ENCODE assay signal across 8 cellular contexts in genomic region chr6:154410619-154411044, GRCh38. TPM values are rescaled to one million over a fixed set of nuclear protein-coding genes. Genes with fewer than 3 reads are reported as not detected.
DNase-seq lines count a peak whose midpoint lies in the region; ATAC-seq and TF ChIP-seq lines count a peak whose summit lies in the region.

No MANE protein-coding gene starts in this region.

- peak in 3 of 4 donors; percentile 14 to 32 (median 25) for TF ChIP-seq EP300 in sigmoid colon (IDR thresholded peaks at IDR 0.05)

- no peaks in the 10 kb centered on the region for H3K9me3 Mint-ChIP-seq in activated T-cell treated with anti-CD3 and anti-CD28 coated beads, Interleukin-2, amount 50 U/mL, for 4 hours

- H3K4me1 ChIP-seq in heart left ventricle = peaks cover 0 to 41% (median 21%) of the 10 kb centered on the region in 12 donors
- peaks cover 0 to 44% (median 41%) of the 10 kb centered on the region in 4 donors for H3K4me1 ChIP-seq in sigmoid colon
- H3K4me1 ChIP-seq in Peyer's patch = no peaks in the 10 kb centered on the region

- TF ChIP-seq POLR2A in heart left ventricle (IDR thresholded peaks at IDR 0.05) = no peak
- TF ChIP-seq POLR2A in sigmoid colon (IDR thresholded peaks at IDR 0.05) = no peak
- TF ChIP-seq POLR2A in Peyer's patch (IDR thresholded peaks at IDR 0.05) = no peak

- H3K27ac ChIP-seq in heart left ventricle (peak overlapping the region; percentile 57 to 88 (median 85)), sigmoid colon (peak overlapping the region; percentile 79 to 90 (median 88)), Peyer's patch (peak overlapping the region in 2 of 4 donors; percentile 38 to 74)

- H3K9me3 ChIP-seq in heart left ventricle (no peaks in the 10 kb centered on the region), sigmoid colon (no peaks in the 10 kb centered on the region), Peyer's patch (no peaks in the 10 kb centered on the region)

- intact Hi-C loops in heart left ventricle (cut with DNase I) (no loop called here), sigmoid colon (cut with DNase I) (loop anchor here (1.0 to 2.0 kb wide), 2 partner anchors 38 to 103 kb away; no protein-coding TSS in a partner anchor)

- H3K36me3 ChIP-seq in heart left ventricle (peaks cover 0 to 30% (median 3%) of the 10 kb centered on the region in 9 donors), sigmoid colon (peaks cover 0 to 23% (median 13%) of the 10 kb centered on the region in 4 donors), Peyer's patch (peaks cover 0 to 65% (median 0%) of the 10 kb centered on the region in 3 donors)

- H3K4me1 Mint-ChIP-seq in activated T-cell treated with anti-CD3 and anti-CD28 coated beads, Interleukin-2, amount 50 U/mL, for 4 hours (ENCODE audit: low read depth) = peaks cover 6% of the 10 kb centered on the region

- DNase-seq in EL = peak; percentile 98
- DNase-seq in activated T-cell treated with anti-CD3 and anti-CD28 coated beads, Interleukin-2, amount 50 U/mL, for 4 hours = no peak
- DNase-seq in heart left ventricle = peak in 4 of 5 donors; percentile 34 to 59 (median 46)
- DNase-seq in sigmoid colon = peak; percentile 75
- DNase-seq in Peyer's patch = no peak
- DNase-seq in OCI-M2 (lab: John Stamatoyannopoulos, UW; ENCODE audit: unreplicated experiment) = no peak

- H3K4me3 Mint-ChIP-seq in activated T-cell treated with anti-CD3 and anti-CD28 coated beads, Interleukin-2, amount 50 U/mL, for 4 hours = no peak overlapping the region

- H3K36me3 Mint-ChIP-seq in activated T-cell treated with anti-CD3 and anti-CD28 coated beads, Interleukin-2, amount 50 U/mL, for 4 hours (ENCODE audit: insufficient read depth) = no peaks in the 10 kb centered on the region

- WGBS in heart left ventricle, 4 donors = 46 to 52% (median 48%) methylated on average over 7 of the region's 7 CpGs
- WGBS in sigmoid colon, 2 donors = 59 to 65% methylated on average over 7 of the region's 7 CpGs

- peak overlapping the region in 1 of 12 donors; percentile 0 for H3K4me3 ChIP-seq in heart left ventricle
- H3K4me3 ChIP-seq in sigmoid colon = no peak overlapping the region
- H3K4me3 ChIP-seq in Peyer's patch = no peak overlapping the region

- peaks cover 10% of the 10 kb centered on the region for H3K27me3 Mint-ChIP-seq in activated T-cell treated with anti-CD3 and anti-CD28 coated beads, Interleukin-2, amount 50 U/mL, for 4 hours (ENCODE audit: low read depth)

- peak; percentile 55 for ATAC-seq in HG03378 (IDR thresholded peaks at IDR 0.05; ENCODE audit: unreplicated experiment)
- ATAC-seq in activated T-cell treated with anti-CD3 and anti-CD28 coated beads, Interleukin-2, amount 50 U/mL, for 4 hours = peak; percentile 84 to 90
- ATAC-seq in heart left ventricle = peak; percentile 92 to 96 (median 92)
- no peak for ATAC-seq in HG02840 (IDR thresholded peaks at IDR 0.05; ENCODE audit: low FRiP score, unreplicated experiment)

- TF ChIP-seq CTCF in heart left ventricle (IDR thresholded peaks at IDR 0.05) (no peak), sigmoid colon (IDR thresholded peaks at IDR 0.05) (no peak), Peyer's patch (IDR thresholded peaks at IDR 0.05) (no peak)

- no peaks in the 10 kb centered on the region for H3K27me3 ChIP-seq in heart left ventricle
- H3K27me3 ChIP-seq in sigmoid colon = no peaks in the 10 kb centered on the region
- no peaks in the 10 kb centered on the region for H3K27me3 ChIP-seq in Peyer's patch

RNA-seq across cellular contexts. Expression of gene IPCEF1, which starts 54.0 kb away (rescaled TPM):
- 10 to 100 TPM in 1 of 3 donors, 1 to 10 TPM in 2; 7.5 to 13.5 (median 9.7) TPM for total RNA-seq in activated T-cell treated with anti-CD3 and anti-CD28 coated beads, Interleukin-2, amount 50 U/mL, for 4 hours
- 1 to 10 TPM in 4 of 9 donors, under 1 TPM in 5; 0.25 to 4.1 (median 0.86) TPM for total RNA-seq in heart left ventricle
- under 1 TPM; 0.10 to 0.11 TPM for polyA plus RNA-seq in heart left ventricle
- total RNA-seq in sigmoid colon = 1 to 10 TPM in 1 of 4 donors, under 1 TPM in 3; 0.28 to 1.1 (median 0.69) TPM
- 1 to 10 TPM in 2 of 3 donors, under 1 TPM in 1; 0.46 to 5.5 (median 1.2) TPM for polyA plus RNA-seq in sigmoid colon
- 10 to 100 TPM in 2 of 4 donors, 1 to 10 TPM in 2; 2.1 to 19.8 (median 9.4) TPM for total RNA-seq in Peyer's patch

Comparison
In these comparisons a context has a peak if more than half of its experiments do, and no peak if none do; other contexts are left out.
1. DNase-seq: peak in EL (single experiment), heart left ventricle (4 of 5) and sigmoid colon (single experiment); none in activated T-cell treated with anti-CD3 and anti-CD28 coated beads, Interleukin-2, amount 50 U/mL, for 4 hours (single experiment), Peyer's patch (0 of 3) and OCI-M2 (single experiment).